In the genomic region with DNA sequence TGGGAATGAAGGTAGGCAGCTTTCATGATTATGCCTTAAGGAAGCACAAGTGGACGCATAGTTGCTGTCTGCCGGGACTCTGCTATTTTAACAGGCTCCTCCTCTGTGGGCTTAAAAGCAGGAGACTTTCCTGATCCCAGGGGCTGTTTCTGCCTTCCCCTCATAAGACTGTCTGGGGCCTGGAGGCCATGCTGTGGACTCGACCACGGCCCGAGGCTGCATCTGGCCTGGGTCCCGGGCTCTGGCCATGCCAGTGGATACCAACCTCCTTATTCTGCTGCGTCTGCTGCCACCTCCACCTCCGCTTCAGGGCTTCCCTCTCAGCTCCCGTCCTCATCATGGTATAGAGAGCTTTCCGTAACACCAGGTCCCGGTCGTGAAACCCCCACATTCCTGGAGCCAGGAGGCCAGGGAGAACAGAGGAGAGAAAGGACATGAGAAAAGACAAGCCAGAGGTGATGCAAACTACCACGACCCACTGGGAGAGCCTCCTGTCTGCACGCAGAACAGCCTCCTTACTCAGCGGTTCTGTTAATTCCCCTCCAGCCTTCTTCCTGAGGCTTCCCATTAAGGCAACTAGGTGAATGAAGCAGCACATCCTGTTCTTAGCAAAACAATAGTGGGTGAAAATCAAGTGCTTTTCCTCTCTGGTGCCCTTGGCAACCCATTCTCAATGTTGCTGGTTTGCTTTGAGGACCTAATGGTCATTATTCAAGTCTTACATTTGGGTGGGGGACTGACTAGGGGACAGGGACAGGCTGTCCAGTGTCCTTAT, we compare ENCODE assay signal across 19 cellular contexts.
DNase-seq lines count a peak whose midpoint lies in the region; ATAC-seq, FAIRE-seq and TF ChIP-seq lines count a peak whose summit lies in the region.
"Had no signal": no experiment of that assay in that cellular context is flagged by ENCODE, and none has a peak within 500 bp of the region (broad histone marks: within the 10 kb centered on the region; RNA-seq: fewer than 3 reads in every experiment).

No MANE protein-coding gene starts in this region.

- FAIRE-seq in bronchial epithelial cell (lab: Jason Lieb, UNC): peak; percentile 32
- FAIRE-seq: GM12878, GM19239 had no signal

- intact Hi-C loops in left ventricle myocardium inferior (cut with micrococcal nuclease): no loop called here
- intact Hi-C loops in left ventricle myocardium superior (cut with micrococcal nuclease): no loop called here

- peak overlapping the region; percentile 24 for H3K4me3 ChIP-seq in left ventricle myocardium inferior
- H3K4me3 ChIP-seq in bronchial epithelial cell (ENCODE audit: low read depth, low read length): no peak overlapping the region
- H3K4me3 ChIP-seq: BLaER1 treated with 17β-estradiol and CSF1 and Interleukin-3, amounts not matched to agents 10 nM and 100 nM; GM12878; SJCRH30 had no signal

- no peaks in the 10 kb centered on the region for H3K9me3 ChIP-seq in left ventricle myocardium inferior (replicated peaks)
- H3K9me3 ChIP-seq: BLaER1 treated with 17β-estradiol and CSF1 and Interleukin-3, amounts not matched to agents 10 nM and 100 nM; SJCRH30 had no signal

- H3K36me3 ChIP-seq in left ventricle myocardium inferior (peaks cover 3% of the 10 kb centered on the region), bronchial epithelial cell (ENCODE audit: control insufficient read depth, insufficient read depth, low read length) (no peaks in the 10 kb centered on the region)
- H3K36me3 ChIP-seq: BLaER1 treated with 17β-estradiol and CSF1 and Interleukin-3, amounts not matched to agents 10 nM and 100 nM; SJCRH30 had no signal

- peaks cover 8% of the 10 kb centered on the region for H3K4me1 ChIP-seq in left ventricle myocardium inferior
- H3K4me1 ChIP-seq: SJCRH30 had no signal

- no peak for DNase-seq in left ventricle myocardium inferior
- no peak for DNase-seq in left ventricle myocardium superior
- no peak for DNase-seq in bronchial epithelial cell (ENCODE audit: low read depth)
- DNase-seq in left lobe of liver (ENCODE audit: low spot score): no peak
- no peak for DNase-seq in NOMO-1 treated with DMSO at 0.1 percent for 48 hours (lab: John Stamatoyannopoulos, UW; ENCODE audit: unreplicated experiment)
- DNase-seq: CD8-positive, alpha-beta memory T cell; DMS53; EL; H9; KG1; NCI-H1105 treated with DMSO at 0.1 percent for 48 hours; NCI-H1930; NCI-H774; SJCRH30 had no signal

- no peaks in the 10 kb centered on the region for H3K27me3 ChIP-seq in left ventricle myocardium inferior (ENCODE audit: low read depth)
- H3K27me3 ChIP-seq in bronchial epithelial cell (ENCODE audit: control insufficient read depth, insufficient read depth, low read length): no peaks in the 10 kb centered on the region
- H3K27me3 ChIP-seq: BLaER1 treated with 17β-estradiol and CSF1 and Interleukin-3, amounts not matched to agents 10 nM and 100 nM; SJCRH30 had no signal

- TF ChIP-seq CTCF in left ventricle myocardium inferior (IDR thresholded peaks at IDR 0.05; ENCODE audit: borderline replicate concordance) (no peak), bronchial epithelial cell (IDR thresholded peaks at IDR 0.05; ENCODE audit: insufficient read depth, low read length, severe bottlenecking) (no peak)

- no peak for ATAC-seq in left ventricle myocardium superior
- peak; percentile 11 for ATAC-seq in left lobe of liver
- ATAC-seq in GM21576 (IDR thresholded peaks at IDR 0.05; ENCODE audit: unreplicated experiment): no peak
- no peak for ATAC-seq in GM21423 (IDR thresholded peaks at IDR 0.05; ENCODE audit: unreplicated experiment)
- ATAC-seq: GM12878 had no signal

- peak overlapping the region; percentile 46 for H3K27ac ChIP-seq in left ventricle myocardium inferior (replicated peaks)
- H3K27ac ChIP-seq: BLaER1 treated with 17β-estradiol and CSF1 and Interleukin-3, amounts not matched to agents 10 nM and 100 nM; SJCRH30 had no signal
